ENCODE assay signal across 10 cellular contexts in genomic region chr7:50359995-50360925, GRCh38. TPM values are rescaled to one million over a fixed set of nuclear protein-coding genes. Genes with fewer than 3 reads are reported as not detected.
DNase-seq lines count a peak whose midpoint lies in the region; FAIRE-seq and TF ChIP-seq lines count a peak whose summit lies in the region.
"Had no signal": no experiment of that assay in that cellular context is flagged by ENCODE, and none has a peak within 500 bp of the region (broad histone marks: within the 10 kb centered on the region; RNA-seq: fewer than 3 reads in every experiment).

No MANE protein-coding gene starts in this region.

- DNase-seq in GM12891 (ENCODE audit: insufficient read length, low spot score) (no peak), COLO829 (ENCODE audit: low spot score) (no peak), amygdala (lab: John Stamatoyannopoulos, UW) (no peak), NCI-H1694 (lab: John Stamatoyannopoulos, UW) (no peak), NCI-H2171 (lab: John Stamatoyannopoulos, UW) (no peak)
- peak; percentile 75 to 80 for DNase-seq in activated CD4-positive, alpha-beta T cell treated with anti-CD3 and anti-CD28 coated beads, Interleukin-2, amount 50 U/mL, for 48 hours
- peak; percentile 76 to 82 (median 77) for DNase-seq in effector memory CD4-positive, alpha-beta T cell
- DNase-seq in stimulated activated CD4-positive, alpha-beta T cell treated with anti-CD3 and anti-CD28 coated beads, Interleukin-2, amount 100 ng/mL, for 4 hours (ENCODE audit: low read depth), result peak; percentile 87
- DNase-seq: NCI-H1105 treated with DMSO at 0.1 percent for 48 hours had no signal

- H3K27me3 ChIP-seq in effector memory CD4-positive, alpha-beta T cell (replicated peaks; ENCODE audit: control insufficient read depth, insufficient read depth, low read length, poor library complexity, severe bottlenecking), result no peaks in the 10 kb centered on the region

- H3K27ac ChIP-seq in effector memory CD4-positive, alpha-beta T cell (ENCODE audit: insufficient read depth, low read length, poor library complexity, severe bottlenecking), result peak overlapping the region; percentile 94

- peaks cover 95% of the 10 kb centered on the region for H3K4me1 ChIP-seq in effector memory CD4-positive, alpha-beta T cell (ENCODE audit: control insufficient read depth, insufficient read depth, low read length, poor library complexity, severe bottlenecking)
- H3K4me1 ChIP-seq: HAP-1 had no signal

- no peak overlapping the region for H3K4me3 ChIP-seq in effector memory CD4-positive, alpha-beta T cell (ENCODE audit: insufficient read depth, low read depth, low read length, poor library complexity, severe bottlenecking)
- H3K4me3 ChIP-seq: HAP-1 had no signal

- H3K36me3 ChIP-seq in effector memory CD4-positive, alpha-beta T cell (ENCODE audit: control insufficient read depth, insufficient read depth, low read length), result peaks cover 22% of the 10 kb centered on the region
- H3K36me3 ChIP-seq: HAP-1 had no signal

- no peaks in the 10 kb centered on the region for H3K9me3 ChIP-seq in effector memory CD4-positive, alpha-beta T cell (ENCODE audit: control insufficient read depth, low read length)
- H3K9me3 ChIP-seq: HAP-1 had no signal

- peak; percentile 9 for FAIRE-seq in GM12891 (lab: Jason Lieb, UNC)

- TF ChIP-seq POLR2A in GM12891 (IDR thresholded peaks at IDR 0.05; ENCODE audit: low read depth, low read length), result no peak

TF ChIP-seq in GM12891, 5 proteins besides CTCF, POLR2A, EP300 and RAD21:
- no peak for TF ChIP-seq POU2F2 (IDR thresholded peaks at IDR 0.05; ENCODE audit: low read depth, low read length)
- TF ChIP-seq SPI1 (IDR thresholded peaks at IDR 0.05; ENCODE audit: low read depth, low read length), result no peak

RNA-seq across cellular contexts. Expression of gene IKZF1, which starts 55.7 kb away (rescaled TPM):
- 39.6 TPM for polyA plus RNA-seq in GM12891 (2012; ENCODE audit: low read depth, missing spikeins)

Comparison
In these comparisons a context has a peak if more than half of its experiments do, and no peak if none do; other contexts are left out.
1. DNase-seq: peak in activated CD4-positive, alpha-beta T cell treated with anti-CD3 and anti-CD28 coated beads, Interleukin-2, amount 50 U/mL, for 48 hours (2 of 2), effector memory CD4-positive, alpha-beta T cell (3 of 3) and stimulated activated CD4-positive, alpha-beta T cell treated with anti-CD3 and anti-CD28 coated beads, Interleukin-2, amount 100 ng/mL, for 4 hours (single experiment); none in GM12891 (single experiment), COLO829 (single experiment), amygdala (0 of 56), NCI-H1694 (single experiment) and NCI-H2171 (single experiment).